8 cellular contexts compared by ENCODE assay signal in genomic region chr20:54680872-54681297, GRCh38.
DNase-seq lines count a peak whose midpoint lies in the region; ATAC-seq and TF ChIP-seq lines count a peak whose summit lies in the region.

No MANE protein-coding gene starts in this region.

- H3K36me3 ChIP-seq in OCI-LY7 (ENCODE audit: insufficient read depth, low read length): no peaks in the 10 kb centered on the region
- no peaks in the 10 kb centered on the region for H3K36me3 ChIP-seq in aorta (ENCODE audit: control insufficient read depth in 1 of 2, insufficient read depth in 2 of 2, low read length in 1 of 2)

- H3K4me3 Mint-ChIP-seq in nephron: no peak overlapping the region

- CTCF ChIA-PET in OCI-LY7 (lab: Charles Lee; ENCODE audit: unreplicated experiment): no interaction called here

- H3K9me3 Mint-ChIP-seq in nephron: no peaks in the 10 kb centered on the region

- no TSS peak for BruUV-seq in OCI-LY7 (replicated peaks; lab: Mats Ljungman, UMichigan)

- DNase-seq in D341Med (ENCODE audit: low spot score): peak; percentile 42
- peak; percentile 41 for DNase-seq in H4 (ENCODE audit: low spot score)
- DNase-seq in OCI-LY7 (ENCODE audit: low spot score): peak; percentile 42
- peak; percentile 59 for DNase-seq in dermis blood vessel endothelial cell
- DNase-seq in GOT3 (lab: John Stamatoyannopoulos, UW): no peak
- no peak for DNase-seq in cortex of kidney (lab: John Stamatoyannopoulos, UW)
- no peak for DNase-seq in aorta

- H4K20me1 ChIP-seq in OCI-LY7 (ENCODE audit: insufficient read depth, low read length): no peaks in the 10 kb centered on the region

- H3K4me3 ChIP-seq in OCI-LY7 (ENCODE audit: low read depth, low read length, poor library complexity, severe bottlenecking) (no peak overlapping the region), aorta (ENCODE audit: low read length in 2 of 2) (no peak overlapping the region)

- peaks cover 4% of the 10 kb centered on the region for H3K27me3 Mint-ChIP-seq in nephron (ENCODE audit: low read depth)

- H3K4me2 ChIP-seq in OCI-LY7 (ENCODE audit: low read length): no peak overlapping the region

- no peaks in the 10 kb centered on the region for H3K79me2 ChIP-seq in OCI-LY7 (ENCODE audit: insufficient read depth, low read depth, low read length)

- no peak overlapping the region for H2AFZ ChIP-seq in OCI-LY7 (ENCODE audit: low read length)

- intact Hi-C loops in OCI-LY7 (cut with micrococcal nuclease; ENCODE audit: unreplicated experiment) (no loop called here), aorta (cut with DNase I) (no loop called here)

- peaks cover 23% of the 10 kb centered on the region for H3K4me1 Mint-ChIP-seq in nephron

- no peaks in the 10 kb centered on the region for H3K9me2 ChIP-seq in OCI-LY7 (ENCODE audit: insufficient read depth, low read length)

- no peaks in the 10 kb centered on the region for H3K27me3 ChIP-seq in aorta (ENCODE audit: control insufficient read depth in 1 of 2, insufficient read depth in 2 of 2, low read length in 1 of 2)

- no peaks in the 10 kb centered on the region for H3K36me3 Mint-ChIP-seq in nephron (ENCODE audit: low read depth)

- peak; percentile 92 for TF ChIP-seq CTCF in OCI-LY7 (conservative IDR thresholded peaks at IDR 0.05; ENCODE audit: low read length)
- TF ChIP-seq CTCF in nephron (IDR thresholded peaks at IDR 0.05; ENCODE audit: unreplicated experiment in 3 of 3): peak; percentile 66 to 79 (median 74)

- H3K9me3 ChIP-seq in OCI-LY7 (ENCODE audit: low read length) (no peaks in the 10 kb centered on the region), aorta (ENCODE audit: control insufficient read depth, low read length) (no peaks in the 10 kb centered on the region)

- H3K4me1 ChIP-seq in OCI-LY7 (ENCODE audit: insufficient read depth, low read length, poor library complexity, severe bottlenecking): no peaks in the 10 kb centered on the region
- no peaks in the 10 kb centered on the region for H3K4me1 ChIP-seq in aorta (ENCODE audit: control insufficient read depth in 1 of 2, insufficient read depth in 2 of 2, low read length in 2 of 2)

- WGBS in aorta, 2 donors: 6 to 8% methylated on average over 12 of the region's 12 CpGs

- peak overlapping the region; percentile 47 to 84 (median 70) for H3K27ac Mint-ChIP-seq in nephron

- POLR2A ChIA-PET in OCI-LY7 (lab: Charles Lee): no interaction called here

- no peak for ATAC-seq in aorta (ENCODE audit: low FRiP score)

- H3K27ac ChIP-seq in OCI-LY7 (ENCODE audit: low read depth, low read length, poor library complexity, severe bottlenecking): no peak overlapping the region
- no peak overlapping the region for H3K27ac ChIP-seq in aorta (ENCODE audit: low read depth in 1 of 2, low read length in 2 of 2)

Comparison
In these comparisons a context has a peak if more than half of its experiments do, and no peak if none do; other contexts are left out.
1. DNase-seq: peak in D341Med (single experiment), H4 (single experiment), OCI-LY7 (single experiment) and dermis blood vessel endothelial cell (single experiment); none in GOT3 (single experiment), cortex of kidney (single experiment) and aorta (0 of 2).